29 cellular contexts compared by ENCODE assay signal in the genomic region with DNA sequence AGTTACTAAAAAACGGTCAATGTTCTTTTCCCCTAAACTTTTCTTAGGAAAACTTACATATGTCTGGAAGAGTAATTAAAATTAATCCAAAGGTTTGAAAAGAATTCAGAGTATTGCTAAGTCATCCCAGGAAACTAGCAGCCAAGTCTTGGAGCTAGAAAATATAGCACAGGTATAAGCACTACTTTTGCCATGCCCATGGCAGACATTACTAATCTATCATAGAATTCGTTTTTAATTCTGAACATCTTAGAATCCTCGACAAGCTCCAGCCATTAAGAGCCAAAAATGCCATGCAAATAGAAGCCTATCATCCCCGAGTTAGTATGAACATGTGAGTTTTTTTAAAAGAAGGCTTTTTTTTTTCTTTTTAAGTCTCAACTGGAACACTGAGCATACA.
"Had no signal": no experiment of that assay in that cellular context is flagged by ENCODE, and none has a peak within 500 bp of the region (broad histone marks: within the 10 kb centered on the region; RNA-seq: fewer than 3 reads in every experiment).

No MANE protein-coding gene starts in this region.

- H3K9me3 ChIP-seq: stomach, suprapubic skin, testis, thoracic aorta, thyroid gland, tibial artery, tibial nerve, transverse colon, upper lobe of left lung, upper lobe of right lung, uterus, vagina had no signal

- DNase-seq: stimulated activated CD4-positive, alpha-beta T cell treated with anti-CD3 and anti-CD28 coated beads, Interleukin-2, amount 100 ng/mL, for 48 hours; stimulated activated CD4-positive, alpha-beta T cell treated with anti-CD3 and anti-CD28 coated beads, Interleukin-4, amount 100 ng/mL, for 1 hour; stimulated activated CD4-positive, alpha-beta T cell treated with anti-CD3 and anti-CD28 coated beads, Interleukin-4, amount 100 ng/mL, for 24 hours; stimulated activated CD4-positive, alpha-beta T cell treated with anti-CD3 and anti-CD28 coated beads, Interleukin-4, amount 100 ng/mL, for 4 hours; stimulated activated CD8-positive, alpha-beta memory T cell treated with anti-CD3 and anti-CD28 coated beads, Interleukin-4, amount 100 ng/mL, for 48 hours; stimulated activated naive B cell treated with anti-CD40 and anti-IgM and Interleukin-4, amounts not matched to agents 10 μg/mL and 1 μg/mL and 100 μg/mL, for 72 hours; stimulated activated naive CD4-positive, alpha-beta T cell; stimulated activated naive CD4-positive, alpha-beta T cell treated with Interleukin-2 at 50 U/mL for 16 hours; stimulated activated naive CD8-positive, alpha-beta T cell treated with anti-CD3 and anti-CD28 coated beads, Interleukin-15, amount 100 ng/mL, for 72 hours; stimulated activated naive CD8-positive, alpha-beta T cell treated with anti-CD3 and anti-CD28 coated beads, Interleukin-15, Interleukin-2, amounts not matched to agents 100 U/mL and 50 U/mL, for 24 hours; stomach; substantia nigra; testis; thyroid gland; tibial artery; transverse colon; trophoblast cell; upper lobe of left lung; upper lobe of right lung; uterus had no signal

- H3K4me1 Mint-ChIP-seq: stimulated activated memory B cell treated with anti-CD40 and anti-IgM and Interleukin-4, amounts not matched to agents 10 μg/mL and 1 μg/mL and 100 μg/mL, for 72 hours; stimulated activated naive B cell treated with anti-CD40 and anti-IgM and Interleukin-4, amounts not matched to agents 10 μg/mL and 1 μg/mL and 100 μg/mL, for 72 hours had no signal

- H3K4me1 ChIP-seq: stomach, suprapubic skin, testis, thyroid gland, tibial artery, tibial nerve, transverse colon, upper lobe of left lung, upper lobe of right lung, uterus, vagina had no signal

- H3K27me3 Mint-ChIP-seq: stimulated activated memory B cell treated with anti-CD40 and anti-IgM and Interleukin-4, amounts not matched to agents 10 μg/mL and 1 μg/mL and 100 μg/mL, for 72 hours; stimulated activated naive B cell treated with anti-CD40 and anti-IgM and Interleukin-4, amounts not matched to agents 10 μg/mL and 1 μg/mL and 100 μg/mL, for 72 hours; stimulated activated naive CD8-positive, alpha-beta T cell treated with anti-CD3 and anti-CD28 coated beads, Interleukin-15, amount 100 ng/mL, for 72 hours; stimulated activated naive CD8-positive, alpha-beta T cell treated with anti-CD3 and anti-CD28 coated beads, Interleukin-15, Interleukin-2, amounts not matched to agents 100 ng/mL and 50 ng/mL, for 24 hours had no signal

- H3K27ac Mint-ChIP-seq: stimulated activated memory B cell treated with anti-CD40 and anti-IgM and Interleukin-4, amounts not matched to agents 10 μg/mL and 1 μg/mL and 100 μg/mL, for 72 hours; stimulated activated naive B cell treated with anti-CD40 and anti-IgM and Interleukin-4, amounts not matched to agents 10 μg/mL and 1 μg/mL and 100 μg/mL, for 72 hours; stimulated activated naive CD8-positive, alpha-beta T cell treated with anti-CD3 and anti-CD28 coated beads, Interleukin-15, Interleukin-2, amounts not matched to agents 100 ng/mL and 50 ng/mL, for 24 hours; type B pancreatic cell had no signal

- H3K27ac ChIP-seq: stomach, suprapubic skin, testis, thoracic aorta, thyroid gland, tibial artery, tibial nerve, transverse colon, upper lobe of left lung, upper lobe of right lung, uterus, vagina had no signal

- H3K9me3 Mint-ChIP-seq: stimulated activated effector memory CD8-positive, alpha-beta T cell treated with anti-CD3 and anti-CD28 coated beads, Interleukin-12 subunit alpha, Interleukin-12 subunit beta, amount 100 ng/mL, for 72 hours; stimulated activated naive B cell treated with anti-CD40 and anti-IgM and Interleukin-4, amounts not matched to agents 10 μg/mL and 1 μg/mL and 100 μg/mL, for 72 hours; stimulated activated naive CD8-positive, alpha-beta T cell treated with anti-CD3 and anti-CD28 coated beads, Interleukin-15, Interleukin-2, amounts not matched to agents 100 ng/mL and 50 ng/mL, for 24 hours; type B pancreatic cell had no signal

- ATAC-seq: stimulated activated effector memory CD8-positive, alpha-beta T cell treated with anti-CD3 and anti-CD28 coated beads, Interleukin-12 subunit alpha, Interleukin-12 subunit beta, amount 100 ng/mL, for 72 hours; stimulated activated memory B cell treated with anti-CD40 and anti-IgM and Interleukin-4, amounts not matched to agents 10 μg/mL and 1 μg/mL and 100 μg/mL, for 72 hours; stimulated activated naive B cell treated with anti-CD40 and anti-IgM and Interleukin-4, amounts not matched to agents 10 μg/mL and 1 μg/mL and 100 μg/mL, for 72 hours; stimulated activated naive CD8-positive, alpha-beta T cell treated with anti-CD3 and anti-CD28 coated beads, Interleukin-15, amount 100 ng/mL, for 72 hours; stimulated activated naive CD8-positive, alpha-beta T cell treated with anti-CD3 and anti-CD28 coated beads, Interleukin-15, Interleukin-2, amounts not matched to agents 100 U/mL and 50 U/mL, for 24 hours; upper lobe of right lung had no signal

- FAIRE-seq: urothelium cell line had no signal

- H3K27me3 ChIP-seq: stomach, suprapubic skin, testis, thyroid gland, tibial artery, tibial nerve, transverse colon, upper lobe of left lung, upper lobe of right lung, uterus, vagina had no signal

- H3K4me3 ChIP-seq: stomach, suprapubic skin, testis, thoracic aorta, thyroid gland, tibial artery, tibial nerve, transverse colon, upper lobe of left lung, upper lobe of right lung, uterus, vagina had no signal

- H3K36me3 ChIP-seq: stomach, suprapubic skin, thoracic aorta, thyroid gland, tibial artery, tibial nerve, transverse colon, upper lobe of left lung, upper lobe of right lung, uterus, vagina had no signal

- H3K4me3 Mint-ChIP-seq: stimulated activated memory B cell treated with anti-CD40 and anti-IgM and Interleukin-4, amounts not matched to agents 10 μg/mL and 1 μg/mL and 100 μg/mL, for 72 hours; stimulated activated naive B cell treated with anti-CD40 and anti-IgM and Interleukin-4, amounts not matched to agents 10 μg/mL and 1 μg/mL and 100 μg/mL, for 72 hours; stimulated activated naive CD8-positive, alpha-beta T cell treated with anti-CD3 and anti-CD28 coated beads, Interleukin-15, amount 100 ng/mL, for 72 hours; stimulated activated naive CD8-positive, alpha-beta T cell treated with anti-CD3 and anti-CD28 coated beads, Interleukin-15, Interleukin-2, amounts not matched to agents 100 ng/mL and 50 ng/mL, for 24 hours; type B pancreatic cell had no signal
